Comparison of ENCODE assay signal across 8 cellular contexts in the genomic region with DNA sequence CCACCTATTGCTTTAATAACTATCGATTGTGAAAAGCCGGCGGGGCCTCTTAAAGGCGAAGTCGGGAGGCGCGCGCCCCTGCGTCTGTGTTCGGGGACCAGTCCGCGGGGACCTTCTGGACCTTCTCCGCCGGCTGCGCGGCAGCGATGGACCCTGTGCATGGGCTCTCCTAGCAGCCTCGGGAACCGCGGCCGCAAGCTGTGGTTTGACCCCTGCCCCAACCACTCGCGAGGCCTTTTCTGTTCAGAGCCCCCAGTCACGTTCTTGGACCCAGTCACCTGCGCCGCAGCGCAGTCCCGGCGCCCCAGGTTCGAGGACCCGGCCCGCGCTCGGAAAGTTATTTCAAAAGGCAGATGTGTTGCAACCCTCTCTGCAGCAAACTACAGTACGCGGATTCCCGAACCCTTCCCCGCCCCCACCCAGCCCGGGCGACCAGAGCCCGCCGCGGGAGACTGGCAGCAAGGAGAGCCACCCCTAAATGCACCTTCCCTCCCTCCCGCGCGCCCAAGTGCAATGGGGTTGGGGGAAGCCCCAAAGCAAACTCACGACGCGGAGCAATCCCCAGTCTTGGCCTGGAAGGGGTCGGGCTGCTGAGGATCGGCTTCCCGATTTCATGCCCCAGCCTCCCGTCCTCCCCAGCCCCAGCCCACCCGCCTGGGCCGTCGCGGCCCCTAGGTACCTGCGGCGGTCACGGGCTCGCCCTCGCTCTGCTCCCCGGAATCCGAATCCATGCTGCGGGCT. TPM values are rescaled to one million over a fixed set of nuclear protein-coding genes. Genes with fewer than 3 reads are reported as not detected.
DNase-seq lines count a peak whose midpoint lies in the region; ATAC-seq and TF ChIP-seq lines count a peak whose summit lies in the region.

No MANE protein-coding gene starts in this region.

- H3K27ac ChIP-seq in MM.1S (ENCODE audit: low read length) (no peak overlapping the region), vagina (peak overlapping the region; percentile 72)

- H2AFZ ChIP-seq in MM.1S (ENCODE audit: low read length), result peak overlapping the region; percentile 32; the same call in 1 of the 2 replicates

- no peaks in the 10 kb centered on the region for H4K20me1 ChIP-seq in MM.1S (ENCODE audit: insufficient read depth, low read length)

- H3K9ac ChIP-seq in MM.1S (ENCODE audit: low read length), result no peak overlapping the region

- H3K4me1 ChIP-seq in MM.1S (ENCODE audit: low read length), result no peaks in the 10 kb centered on the region
- peaks cover 13% of the 10 kb centered on the region for H3K4me1 ChIP-seq in mucosa of descending colon (ENCODE audit: low read depth)
- peaks cover 54% of the 10 kb centered on the region for H3K4me1 ChIP-seq in vagina

- no peaks in the 10 kb centered on the region for H3K9me3 ChIP-seq in MM.1S (replicated peaks; ENCODE audit: insufficient read depth, low read length)
- no peaks in the 10 kb centered on the region for H3K9me3 ChIP-seq in mucosa of descending colon
- no peaks in the 10 kb centered on the region for H3K9me3 ChIP-seq in vagina

- peak; percentile 34 for ATAC-seq in mucosa of descending colon
- ATAC-seq in HG02970 (IDR thresholded peaks at IDR 0.05; ENCODE audit: low FRiP score, unreplicated experiment), result no peak

- TF ChIP-seq POLR2A in vagina (IDR thresholded peaks at IDR 0.05), result no peak

- DNase-seq in D341Med (ENCODE audit: low spot score) (peak; percentile 51), MM.1S (no peak), ecto neural progenitor cell (ENCODE audit: low spot score) (peak; percentile 57), mucosa of descending colon (peak; percentile 38 to 65 (median 61)), vagina (ENCODE audit: extremely low spot score in 2 of 2) (no peak), SW480 (ENCODE audit: low spot score) (no peak), NCI-H446 (lab: John Stamatoyannopoulos, UW) (no peak)

- intact Hi-C loops in mucosa of descending colon (cut with DNase I, micrococcal nuclease) (no loop called here), vagina (cut with DNase I) (no loop called here)

- peak overlapping the region; percentile 64 for H3K4me2 ChIP-seq in MM.1S (ENCODE audit: low read depth, low read length)

- no peaks in the 10 kb centered on the region for H3K79me2 ChIP-seq in MM.1S (ENCODE audit: low read length)

- H3K9me2 ChIP-seq in MM.1S (replicated peaks; ENCODE audit: insufficient read depth, low read length), result no peaks in the 10 kb centered on the region

- H3K27me3 ChIP-seq in MM.1S (replicated peaks; ENCODE audit: insufficient read depth, low read length) (no peaks in the 10 kb centered on the region; the same call in 1 of the 2 replicates), vagina (no peaks in the 10 kb centered on the region)

- H3K4me3 ChIP-seq in MM.1S (ENCODE audit: low read length), result peak overlapping the region; percentile 49
- H3K4me3 ChIP-seq in mucosa of descending colon, result peak overlapping the region; percentile 11
- peak overlapping the region; percentile 56 to 80 for H3K4me3 ChIP-seq in vagina

- H3F3A ChIP-seq in MM.1S (ENCODE audit: insufficient read depth, low read length), result no peaks in the 10 kb centered on the region

- TF ChIP-seq CTCF in MM.1S (IDR thresholded peaks at IDR 0.05; ENCODE audit: low read length) (no peak), mucosa of descending colon (IDR thresholded peaks at IDR 0.05) (no peak), vagina (IDR thresholded peaks at IDR 0.05) (no peak)

- no peaks in the 10 kb centered on the region for H3K36me3 ChIP-seq in MM.1S (replicated peaks; ENCODE audit: insufficient read depth, low read length)
- no peaks in the 10 kb centered on the region for H3K36me3 ChIP-seq in mucosa of descending colon (ENCODE audit: low read depth)
- H3K36me3 ChIP-seq in vagina, result no peaks in the 10 kb centered on the region

RNA-seq across cellular contexts. Expression of gene TNFAIP8L3, which starts 0.7 kb away (rescaled TPM):
- total RNA-seq in mucosa of descending colon (10 to 100 TPM in 2 of 3 donors, 1 to 10 TPM in 1; 8.2 to 11.2 (median 10.0) TPM), vagina (21.9 TPM)

Comparison
In these comparisons a context has a peak if more than half of its experiments do, and no peak if none do; other contexts are left out.
1. DNase-seq: peak in D341Med (single experiment), ecto neural progenitor cell (single experiment) and mucosa of descending colon (3 of 3); none in MM.1S (single experiment), vagina (0 of 2), SW480 (single experiment) and NCI-H446 (0 of 2).
2. H3K4me3 ChIP-seq: peak in every context shown above with its lines; median percentile 68 in vagina; 49 in MM.1S; 11 in mucosa of descending colon.